9 cellular contexts compared by ENCODE assay signal in genomic region chr3:46932455-46933225, GRCh38. TPM values are rescaled to one million over a fixed set of nuclear protein-coding genes. Genes with fewer than 3 reads are reported as not detected.
DNase-seq lines count a peak whose midpoint lies in the region; ATAC-seq and TF ChIP-seq lines count a peak whose summit lies in the region.
"Had no signal": no experiment of that assay in that cellular context is flagged by ENCODE, and none has a peak within 500 bp of the region (broad histone marks: within the 10 kb centered on the region; RNA-seq: fewer than 3 reads in every experiment).

No MANE protein-coding gene starts in this region.

- H3K27ac ChIP-seq in cingulate gyrus (ENCODE audit: low read depth, low read length) (peak overlapping the region; percentile 80), upper lobe of right lung (peak overlapping the region; percentile 62)

- no peaks in the 10 kb centered on the region for H3K27me3 ChIP-seq in upper lobe of right lung

- H3K9me3 ChIP-seq in upper lobe of right lung: no peaks in the 10 kb centered on the region

- TF ChIP-seq CTCF in upper lobe of right lung (IDR thresholded peaks at IDR 0.05): no peak

- H3K4me3 ChIP-seq in upper lobe of right lung: no peak overlapping the region

- H3K36me3 ChIP-seq in upper lobe of right lung: peaks cover under 1% of the 10 kb centered on the region

- DNase-seq in cardiac septum (ENCODE audit: low spot score) (peak; percentile 70), left cardiac atrium (no peak), myocyte (ENCODE audit: low read depth) (peak; percentile 30), upper lobe of right lung (no peak), HuH-7 (ENCODE audit: low spot score) (no peak)
- DNase-seq: activated T-cell treated with anti-CD3 and anti-CD28 coated beads, Interleukin-2, amount 50 U/mL, for 48 hours had no signal

- intact Hi-C loops in cardiac septum (cut with DNase I): no loop called here
- intact Hi-C loops in left cardiac atrium (cut with DNase I): no loop called here
- intact Hi-C loops in upper lobe of right lung (cut with DNase I): no loop called here

- ATAC-seq in left cardiac atrium (no peak), upper lobe of right lung (no peak), GM19324 (IDR thresholded peaks at IDR 0.05; ENCODE audit: low FRiP score, unreplicated experiment) (no peak), GM18511 (IDR thresholded peaks at IDR 0.05; ENCODE audit: unreplicated experiment) (no peak)

- peaks cover 91% of the 10 kb centered on the region for H3K4me1 ChIP-seq in upper lobe of right lung

RNA-seq across cellular contexts. Expression of gene CCDC12, which starts 43.9 kb away (rescaled TPM):
- total RNA-seq in cardiac septum (35.6 TPM), left cardiac atrium (10 to 100 TPM; 24.2 to 38.4 TPM), myocyte (20.9 and 22.6 TPM in 2 replicates), upper lobe of right lung (42.1 TPM)
- polyA plus RNA-seq in myocyte (2012): 31.8 TPM

RNA-seq across cellular contexts. Expression of gene NBEAL2, which starts 46.8 kb away (rescaled TPM):
- total RNA-seq in cardiac septum: 14.2 TPM
- total RNA-seq in left cardiac atrium: 10 to 100 TPM; 17.1 to 23.9 TPM
- 2.3 and 4.4 TPM in 2 replicates for total RNA-seq in myocyte
- 4.0 TPM for polyA plus RNA-seq in myocyte (2012)
- total RNA-seq in upper lobe of right lung: 116 TPM

RNA-seq across cellular contexts. Expression of gene PTH1R, which starts 55.1 kb away (rescaled TPM):
- total RNA-seq in cardiac septum: 5.4 TPM
- total RNA-seq in left cardiac atrium: 10 to 100 TPM in 1 of 2 donors, 1 to 10 TPM in 1; 5.4 to 10.0 TPM
- 5.6 and 5.7 TPM in 2 replicates for total RNA-seq in myocyte
- 3.6 TPM for polyA plus RNA-seq in myocyte (2012)
- total RNA-seq in upper lobe of right lung: 14.9 TPM

Comparison
In these comparisons a context has a peak if more than half of its experiments do, and no peak if none do; other contexts are left out.
1. DNase-seq: peak in cardiac septum (single experiment) and myocyte (single experiment); none in left cardiac atrium (single experiment), upper lobe of right lung (single experiment) and HuH-7 (single experiment).